Comparison of ENCODE assay signal across 8 cellular contexts in the genomic region with DNA sequence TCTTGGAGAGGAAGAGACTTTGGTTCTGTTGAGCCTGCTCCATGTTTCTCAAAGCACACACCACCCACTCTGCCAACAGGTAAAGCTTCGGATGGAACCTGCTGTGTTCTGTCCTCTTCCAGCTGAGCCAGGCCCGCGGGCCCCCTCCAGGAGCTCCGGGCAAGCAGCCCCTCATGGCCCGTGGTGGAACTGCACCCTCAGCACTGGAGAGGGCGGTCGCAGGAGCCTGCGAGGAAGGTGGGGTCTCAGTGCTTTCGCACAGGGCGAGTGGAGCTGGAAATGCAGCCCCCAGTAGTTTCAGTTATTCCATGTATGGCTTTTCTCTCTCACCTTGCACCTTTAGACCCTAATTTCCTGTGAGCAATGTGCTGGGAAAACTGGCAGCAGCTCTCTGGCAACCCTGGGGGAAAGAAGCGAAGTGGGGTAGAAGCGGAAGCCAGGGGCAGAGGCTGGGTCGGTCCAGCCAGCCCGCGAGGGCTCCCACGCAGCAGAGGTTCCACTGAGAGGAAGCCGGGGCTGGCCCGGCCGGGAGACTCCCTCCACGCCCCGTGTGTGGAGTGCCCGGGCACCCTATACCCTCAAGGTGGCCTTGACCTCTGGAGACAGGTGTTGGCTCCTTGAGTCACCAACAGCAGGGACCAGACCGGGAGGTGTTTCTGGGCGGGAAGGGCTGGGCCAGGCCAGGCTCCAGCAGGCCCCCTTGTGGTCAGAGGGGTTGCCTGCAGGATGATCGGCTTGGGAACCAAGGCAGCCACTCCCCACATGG.
A peak's percentile ranks its signal among the peaks of the same experiment; 100 is the strongest.
DNase-seq lines count a peak whose midpoint lies in the region; ATAC-seq and TF ChIP-seq lines count a peak whose summit lies in the region.

No MANE protein-coding gene starts in this region.

- no peaks in the 10 kb centered on the region for H3K4me1 ChIP-seq in thymus (ENCODE audit: control insufficient read depth, insufficient read depth, low read length)

- H3K27me3 ChIP-seq in thymus (ENCODE audit: control insufficient read depth, insufficient read depth): no peaks in the 10 kb centered on the region

- H3K4me3 ChIP-seq in AG10803 (ENCODE audit: low read length) (no peak overlapping the region; the same call in 1 of the 2 replicates), fibroblast of the aortic adventitia (ENCODE audit: low read depth, low read length) (peak overlapping the region; percentile 31), thymus (ENCODE audit: low read length) (peak overlapping the region; percentile 47)

- peak; percentile 54 for TF ChIP-seq CTCF in AG10803 (conservative IDR thresholded peaks at IDR 0.05; ENCODE audit: low read length)
- TF ChIP-seq CTCF in fibroblast of the aortic adventitia (IDR thresholded peaks at IDR 0.05; ENCODE audit: insufficient read depth, low read length): peak; percentile 78
- TF ChIP-seq CTCF in omental fat pad (IDR thresholded peaks at IDR 0.05): no peak

- no peaks in the 10 kb centered on the region for H3K36me3 ChIP-seq in thymus (ENCODE audit: control insufficient read depth, insufficient read depth)

- H3K9me3 ChIP-seq in thymus (ENCODE audit: control insufficient read depth): no peaks in the 10 kb centered on the region

- DNase-seq in AG10803 (ENCODE audit: low read depth): peak; percentile 17
- DNase-seq in NCI-H774 (lab: John Stamatoyannopoulos, UW): peak; percentile 56
- peak; percentile 72 for DNase-seq in activated T-cell treated with anti-CD3 and anti-CD28 coated beads for 48 hours (ENCODE audit: low read depth)
- DNase-seq in fibroblast of the aortic adventitia (ENCODE audit: low read depth): peak; percentile 16
- no peak for DNase-seq in omental fat pad (ENCODE audit: low spot score)

- WGBS in thymus: under 1% methylated on average over 25 of the region's 25 CpGs

- H3K27ac ChIP-seq in thymus (ENCODE audit: low read depth): no peak overlapping the region

- ATAC-seq in GM18909 (IDR thresholded peaks at IDR 0.05; ENCODE audit: poor library complexity, unreplicated experiment) (peak; percentile 88), HG03135 (IDR thresholded peaks at IDR 0.05; ENCODE audit: unreplicated experiment) (peak; percentile 85), omental fat pad (ENCODE audit: low FRiP score) (peak; percentile 81)

Comparison
In these comparisons a context has a peak if more than half of its experiments do, and no peak if none do; other contexts are left out.
1. CTCF ChIP-seq: peak in AG10803 (single experiment) and fibroblast of the aortic adventitia (single experiment); none in omental fat pad (0 of 3).
2. Peak in every context shown above with its lines, with median percentiles within 50 percentile points of each other: ATAC-seq.